In the genomic region with DNA sequence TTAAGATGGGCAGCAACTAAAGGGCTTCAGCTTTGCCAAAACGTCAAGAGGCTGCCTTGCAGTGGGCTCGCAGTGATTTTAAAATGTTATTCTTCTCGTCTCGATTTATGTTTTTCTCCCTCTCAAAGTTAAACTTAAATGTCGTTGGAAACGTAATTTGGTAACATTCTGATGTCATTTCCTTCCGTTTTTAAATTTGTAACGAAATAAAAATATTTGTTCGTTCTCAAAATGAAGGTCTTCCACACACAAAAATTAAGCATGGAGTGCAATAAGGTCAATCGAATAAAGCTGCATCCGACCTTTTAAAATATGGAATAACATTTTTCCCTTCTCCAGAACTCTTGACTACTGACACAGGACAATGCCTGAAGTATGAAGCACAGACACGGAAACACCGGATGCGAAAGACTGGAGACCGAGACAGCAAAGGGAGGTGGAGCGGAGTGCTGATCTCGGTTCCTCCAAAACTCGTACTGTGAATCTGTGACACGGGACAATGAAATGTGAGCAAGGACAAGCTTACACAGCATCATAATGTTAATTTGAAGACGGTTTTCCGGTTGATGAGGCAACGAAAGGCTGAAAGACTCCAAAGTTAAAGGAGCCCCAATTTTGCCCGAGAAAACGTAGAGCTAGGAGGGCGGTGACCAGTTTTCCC, we compare ENCODE assay signal across 8 cellular contexts. TPM values are rescaled to one million over a fixed set of nuclear protein-coding genes. Genes with fewer than 3 reads are reported as not detected.
DNase-seq lines count a peak whose midpoint lies in the region; ATAC-seq, FAIRE-seq and TF ChIP-seq lines count a peak whose summit lies in the region.

No MANE protein-coding gene starts in this region.

- H3K9ac ChIP-seq in K562 (ENCODE audit: insufficient read depth in 1 of 2, low read depth in 2 of 2, low read length in 2 of 2), result peak overlapping the region; percentile 81 to 96

- H3K79me2 ChIP-seq in K562 (ENCODE audit: control insufficient read depth, insufficient read depth, low read length), result peaks cover 17% of the 10 kb centered on the region

- ATAC-seq in HG03139 (IDR thresholded peaks at IDR 0.05; ENCODE audit: unreplicated experiment), result peak; percentile 43
- ATAC-seq in K562, result peak; percentile 58

- H3K4me1 ChIP-seq in K562 (replicated peaks in 1 of 2; ENCODE audit: control insufficient read depth in 2 of 2, insufficient read depth in 2 of 2, low read length in 2 of 2), result peaks cover 8% of the 10 kb centered on the region in 2 experiments; a peak in 4 of 5 replicates

- H3K9me1 ChIP-seq in K562 (ENCODE audit: control insufficient read depth, insufficient read depth, low read length), result no peaks in the 10 kb centered on the region

- BruUV-seq in K562 (replicated peaks; lab: Mats Ljungman, UMichigan), result TSS peak; percentile 65

- H3K27ac ChIP-seq in K562 (ENCODE audit: extremely low read depth, low read depth, low read length), result peak overlapping the region; percentile 63; the same call in 2 of the 3 replicates

- POLR2A ChIA-PET in K562 (lab: Yijun Ruan, JAX), result interaction anchor here (1.1 kb wide), 2 partner anchors 10 to 13 kb away, joined by 3 read pairs; no protein-coding TSS in a partner anchor

- TF ChIP-seq EP300 in K562 (IDR thresholded peaks at IDR 0.05; ENCODE audit: low read length), result no peak

- no peaks in the 10 kb centered on the region for H3K27me3 ChIP-seq in K562 (ENCODE audit: control insufficient read depth in 2 of 2, insufficient read depth in 2 of 2, low read length in 2 of 2)

- no peak for TF ChIP-seq RAD21 in K562 (CRISPR knock-in tag; conservative IDR thresholded peaks at IDR 0.05 in 1 of 2, IDR thresholded peaks at IDR 0.05 in 1 of 2)

- intact Hi-C loops in K562 (cut with micrococcal nuclease), result no loop called here

- no peaks in the 10 kb centered on the region for H3K9me3 ChIP-seq in K562 (replicated peaks; ENCODE audit: control insufficient read depth, insufficient read depth, low read depth, low read length)

- H4K20me1 ChIP-seq in K562 (replicated peaks; ENCODE audit: control insufficient read depth, insufficient read depth, low read length), result no peaks in the 10 kb centered on the region

- DNase-seq in ACHN, result peak; percentile 57
- peak; percentile 24 for DNase-seq in GM12892 (ENCODE audit: insufficient read length)
- peak; percentile 66 for DNase-seq in RPMI8226
- DNase-seq in K562 (ENCODE audit: extremely low read depth in 1 of 4, low spot score in 3 of 4), result peak in 1 of 4 experiments; percentile 37
- peak; percentile 13 to 31 for DNase-seq in hippocampal formation (lab: John Stamatoyannopoulos, UW)
- DNase-seq in renal cortical epithelial cell (ENCODE audit: low read depth), result peak; percentile 37
- DNase-seq in HPDE6-E6E7 (ENCODE audit: extremely low spot score), result no peak

- in situ Hi-C loops in ACHN (cut with HindIII; ENCODE audit: low pct_ligation_motif_present, low pct_unique_long_range_greater_than_20kb, low sequenced_read_pairs) (no loop called here), K562 (cut with MboI) (no loop called here)

- H3K4me2 ChIP-seq in K562 (ENCODE audit: insufficient read depth, low read length), result peak overlapping the region; percentile 92

- peak overlapping the region; percentile 83 for H2AFZ ChIP-seq in K562 (ENCODE audit: low read depth, low read length)

- FAIRE-seq in GM12892 (lab: Jason Lieb, UNC) (no peak), K562 (lab: Jason Lieb, UNC) (peak; percentile 82)

- no peaks in the 10 kb centered on the region for H3K36me3 ChIP-seq in K562 (ENCODE audit: control insufficient read depth, insufficient read depth, low read length)

- no peak for TF ChIP-seq CTCF in K562 (IDR thresholded peaks at IDR 0.05 in 2 of 3, conservative IDR thresholded peaks at IDR 0.05 in 1 of 3; ENCODE audit: insufficient read depth in 2 of 3, low read depth in 1 of 3, low read length in 3 of 3)

- 6% methylated on average over 22 of the region's 25 CpGs for WGBS in K562 (ENCODE audit: insufficient coverage, low coverage, missing lambda C conversion rate)

- H3K4me3 ChIP-seq in K562, result peak overlapping the region; percentile 81

- TF ChIP-seq POLR2A in GM12892 (IDR thresholded peaks at IDR 0.05; ENCODE audit: low read depth, low read length), result no peak
- no peak for TF ChIP-seq POLR2A in K562 (conservative IDR thresholded peaks at IDR 0.05)

- CTCF ChIA-PET in K562 (lab: Yijun Ruan, JAX; ENCODE audit: low intra/inter-chr PET ratio), result no interaction called here

TF ChIP-seq in K562, 482 proteins besides CTCF, POLR2A, EP300 and RAD21:
- TF ChIP-seq ZNF75A (CRISPR knock-in tag; IDR thresholded peaks at IDR 0.05) (no peak), ETV1 (tag; conservative IDR thresholded peaks at IDR 0.05; ENCODE audit: low read depth) (peak; percentile 39; the same call in 1 of the 2 replicates)
- TF ChIP-seq, protein P1, sequence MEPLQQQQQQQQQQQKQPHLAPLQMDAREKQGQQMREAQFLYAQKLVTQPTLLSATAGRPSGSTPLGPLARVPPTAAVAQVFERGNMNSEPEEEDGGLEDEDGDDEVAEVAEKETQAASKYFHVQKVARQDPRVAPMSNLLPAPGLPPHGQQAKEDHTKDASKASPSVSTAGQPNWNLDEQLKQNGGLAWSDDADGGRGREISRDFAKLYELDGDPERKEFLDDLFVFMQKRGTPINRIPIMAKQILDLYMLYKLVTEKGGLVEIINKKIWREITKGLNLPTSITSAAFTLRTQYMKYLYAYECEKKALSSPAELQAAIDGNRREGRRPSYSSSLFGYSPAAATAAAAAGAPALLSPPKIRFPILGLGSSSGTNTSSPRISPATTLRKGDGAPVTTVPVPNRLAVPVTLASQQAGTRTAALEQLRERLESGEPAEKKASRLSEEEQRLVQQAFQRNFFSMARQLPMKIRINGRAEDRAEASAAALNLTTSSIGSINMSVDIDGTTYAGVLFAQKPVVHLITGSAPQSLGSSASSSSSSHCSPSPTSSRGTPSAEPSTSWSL (CRISPR knock-in tag; IDR thresholded peaks at IDR 0.05; ENCODE audit: borderline replicate concordance), result no peak
- TF ChIP-seq, protein P2, sequence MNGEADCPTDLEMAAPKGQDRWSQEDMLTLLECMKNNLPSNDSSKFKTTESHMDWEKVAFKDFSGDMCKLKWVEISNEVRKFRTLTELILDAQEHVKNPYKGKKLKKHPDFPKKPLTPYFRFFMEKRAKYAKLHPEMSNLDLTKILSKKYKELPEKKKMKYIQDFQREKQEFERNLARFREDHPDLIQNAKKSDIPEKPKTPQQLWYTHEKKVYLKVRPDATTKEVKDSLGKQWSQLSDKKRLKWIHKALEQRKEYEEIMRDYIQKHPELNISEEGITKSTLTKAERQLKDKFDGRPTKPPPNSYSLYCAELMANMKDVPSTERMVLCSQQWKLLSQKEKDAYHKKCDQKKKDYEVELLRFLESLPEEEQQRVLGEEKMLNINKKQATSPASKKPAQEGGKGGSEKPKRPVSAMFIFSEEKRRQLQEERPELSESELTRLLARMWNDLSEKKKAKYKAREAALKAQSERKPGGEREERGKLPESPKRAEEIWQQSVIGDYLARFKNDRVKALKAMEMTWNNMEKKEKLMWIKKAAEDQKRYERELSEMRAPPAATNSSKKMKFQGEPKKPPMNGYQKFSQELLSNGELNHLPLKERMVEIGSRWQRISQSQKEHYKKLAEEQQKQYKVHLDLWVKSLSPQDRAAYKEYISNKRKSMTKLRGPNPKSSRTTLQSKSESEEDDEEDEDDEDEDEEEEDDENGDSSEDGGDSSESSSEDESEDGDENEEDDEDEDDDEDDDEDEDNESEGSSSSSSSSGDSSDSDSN (IDR thresholded peaks at IDR 0.05; ENCODE audit: borderline replicate concordance in 1 of 2, low read depth in 2 of 2, low read length in 2 of 2), result 0 out of 4 replicates have a peak, but pooled peaks of 1 of the 2 experiments have one; percentile 24

RNA-seq across cellular contexts. Expression of a gene that starts 0.8 kb away (rescaled TPM):
- polyA plus RNA-seq in GM12892 (2012; ENCODE audit: missing spikeins), result 8.6 TPM
- total RNA-seq in K562 (2011; cell fraction: chromatin; rRNA removed; ENCODE audit: low replicate concordance), result 2.0 and 6.5 TPM in 2 replicates
- 1.3 and 2.0 TPM in 2 replicates for total RNA-seq in K562 (2011; cell fraction: nucleolus; rRNA removed)
- 2.0 and 4.0 TPM in 2 replicates for total RNA-seq in K562 (2011; cell fraction: nucleoplasm; rRNA removed)
- 5.7 and 6.4 TPM in 2 replicates for total RNA-seq in K562 (2014; rRNA removed)
- 10.8 and 12.2 TPM in 2 replicates for total RNA-seq in K562 (2014; rRNA removed; fragmentation: Illumina TruSeq; extraction: Trizol)
- total RNA-seq in K562 (2015; rRNA removed; fragmentation: Illumina TruSeq; extraction: Trizol), result 8.4 and 8.5 TPM in 2 replicates
- 7.8 and 8.2 TPM in 2 replicates for total RNA-seq in K562 (2021)
- polyA plus RNA-seq in K562 (2011; rRNA removed), result 4.8 and 7.7 TPM in 2 replicates
- polyA plus RNA-seq in K562 (2011; cell fraction: cytosol; rRNA removed), result 1.8 and 2.7 TPM in 2 replicates
- polyA plus RNA-seq in K562 (2011; cell fraction: nucleus; rRNA removed), result 1.5 and 1.9 TPM in 2 replicates
- 4.8 and 6.6 TPM in 2 replicates for polyA plus RNA-seq in K562 (2012)
- polyA plus RNA-seq in K562 (2014; fragmentation: Illumina TruSeq; extraction: Trizol), result 6.8 and 7.7 TPM in 2 replicates
- polyA plus RNA-seq in K562 (2014; fragmentation: Nextera tagmentation; extraction: Ambion mirVana), result 1 to 10 TPM; 3.9 to 4.5 TPM
- 4.5 TPM in 2 replicates for polyA plus RNA-seq in K562 (2014; rRNA removed)
- 8.5 and 9.5 TPM in 2 replicates for polyA minus RNA-seq in K562 (2011; rRNA and poly(A)+ RNA removed)
- 3.3 and 8.4 TPM in 2 replicates for polyA minus RNA-seq in K562 (2011; cell fraction: cytosol; rRNA and poly(A)+ RNA removed)
- 1.6 and 2.8 TPM in 2 replicates for polyA minus RNA-seq in K562 (2011; cell fraction: nucleus; rRNA and poly(A)+ RNA removed)
- total RNA-seq in renal cortical epithelial cell, result 25.3 and 43.9 TPM in 2 replicates

RNA-seq across cellular contexts. Expression of a gene that starts 15.0 kb away (rescaled TPM):
- 45.7 TPM for polyA plus RNA-seq in GM12892 (2012; ENCODE audit: missing spikeins)
- 47.3 and 175 TPM in 2 replicates for total RNA-seq in K562 (2011; cell fraction: chromatin; rRNA removed; ENCODE audit: low replicate concordance)
- 23.8 and 35.8 TPM in 2 replicates for total RNA-seq in K562 (2011; cell fraction: nucleolus; rRNA removed)
- total RNA-seq in K562 (2011; cell fraction: nucleoplasm; rRNA removed), result 59.2 and 90.7 TPM in 2 replicates
- total RNA-seq in K562 (2014; rRNA removed) (38.2 and 41.6 TPM in 2 replicates), K562 (2014; rRNA removed; fragmentation: Illumina TruSeq; extraction: Trizol) (51.0 and 61.3 TPM in 2 replicates), K562 (2015; rRNA removed; fragmentation: Illumina TruSeq; extraction: Trizol) (44.8 and 47.2 TPM in 2 replicates), K562 (2021) (43.9 and 50.3 TPM in 2 replicates), renal cortical epithelial cell (60.9 and 86.1 TPM in 2 replicates)
- polyA plus RNA-seq in K562 (2011; rRNA removed) (68.4 and 98.0 TPM in 2 replicates), K562 (2014; fragmentation: Illumina TruSeq; extraction: Trizol) (38.2 and 42.6 TPM in 2 replicates), K562 (2014; fragmentation: Nextera tagmentation; extraction: Ambion mirVana) (10 to 100 TPM; 12.5 to 12.6 TPM), K562 (2014; rRNA removed) (38.6 and 40.4 TPM in 2 replicates)
- 64.9 and 65.0 TPM in 2 replicates for polyA plus RNA-seq in K562 (2011; cell fraction: cytosol; rRNA removed)
- polyA plus RNA-seq in K562 (2011; cell fraction: nucleus; rRNA removed), result 31.7 and 35.1 TPM in 2 replicates
- polyA plus RNA-seq in K562 (2012), result 20.8 and 25.7 TPM in 2 replicates
- polyA minus RNA-seq in K562 (2011; rRNA and poly(A)+ RNA removed), result 87.1 and 87.8 TPM in 2 replicates
- polyA minus RNA-seq in K562 (2011; cell fraction: cytosol; rRNA and poly(A)+ RNA removed), result 43.2 and 55.3 TPM in 2 replicates
- polyA minus RNA-seq in K562 (2011; cell fraction: nucleus; rRNA and poly(A)+ RNA removed), result 49.3 and 83.2 TPM in 2 replicates
